Comparison of ENCODE assay signal across 14 cellular contexts in the genomic region with DNA sequence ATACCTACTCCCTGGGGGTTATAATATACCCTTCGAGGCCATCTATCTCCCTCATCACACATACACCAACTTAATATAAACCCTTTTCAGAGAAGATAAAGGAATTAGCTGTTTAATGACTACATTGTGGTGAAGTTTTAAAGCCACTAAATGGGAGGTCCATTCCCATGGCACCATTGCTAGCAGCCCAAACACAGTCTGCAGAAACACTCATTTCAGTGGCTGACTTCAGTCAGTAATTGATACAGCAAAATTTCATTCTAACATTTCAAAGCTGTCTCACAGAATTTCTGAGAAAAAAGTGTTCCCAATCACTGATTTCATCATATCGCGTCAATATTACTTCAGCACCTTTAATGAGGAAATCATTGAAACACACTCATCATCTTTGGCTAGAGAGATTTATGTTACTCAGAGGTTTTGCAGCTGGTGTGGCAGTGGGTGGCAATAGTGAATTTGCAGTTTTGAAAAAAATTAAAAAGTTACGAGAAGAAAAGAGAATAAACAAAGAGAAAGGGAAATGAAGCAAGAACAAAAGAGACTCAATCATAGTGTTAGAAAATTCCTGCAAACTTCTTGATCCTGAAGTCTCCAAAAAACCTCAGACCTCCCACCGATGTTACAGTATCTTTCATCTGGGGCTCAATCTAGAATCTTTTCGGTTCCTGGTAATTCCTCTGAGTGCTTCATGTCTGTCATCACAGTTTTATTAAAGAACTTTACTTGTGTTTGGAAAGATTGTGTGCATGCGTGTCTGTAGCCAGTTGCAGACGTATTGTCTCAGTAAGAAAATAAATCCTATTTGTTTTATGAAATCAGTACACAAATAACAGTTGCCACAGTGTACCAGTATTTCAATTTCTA.
A peak's percentile ranks its signal among the peaks of the same experiment; 100 is the strongest.
DNase-seq lines count a peak whose midpoint lies in the region; ATAC-seq and TF ChIP-seq lines count a peak whose summit lies in the region.
"Had no signal": no experiment of that assay in that cellular context is flagged by ENCODE, and none has a peak within 500 bp of the region (broad histone marks: within the 10 kb centered on the region; RNA-seq: fewer than 3 reads in every experiment).

No MANE protein-coding gene starts in this region.

- no peaks in the 10 kb centered on the region for H3K27me3 Mint-ChIP-seq in activated naive CD8-positive, alpha-beta T cell treated with anti-CD3 and anti-CD28 coated beads for 36 hours

- no peaks in the 10 kb centered on the region for H3K9me3 Mint-ChIP-seq in activated naive CD8-positive, alpha-beta T cell treated with anti-CD3 and anti-CD28 coated beads for 36 hours
- H3K9me3 Mint-ChIP-seq: activated T-cell treated with anti-CD3 and anti-CD28 coated beads, Interleukin-2, amount 50 U/mL, for 4 hours had no signal

- TF ChIP-seq CTCF in liver (IDR thresholded peaks at IDR 0.05; ENCODE audit: low read depth, low read length, missing input control) = no peak

- WGBS in liver = 76% methylated on average over 8 of the region's 8 CpGs

- peak in 1 of 2 donors; percentile 24 for TF ChIP-seq RAD21 in liver (IDR thresholded peaks at IDR 0.05)

- H3K36me3 Mint-ChIP-seq in activated naive CD8-positive, alpha-beta T cell treated with anti-CD3 and anti-CD28 coated beads for 36 hours = peaks cover 48% of the 10 kb centered on the region

- peaks cover 1 to 6% (median 3%) of the 10 kb centered on the region in 4 donors for H3K4me1 ChIP-seq in liver (ENCODE audit: control insufficient read depth in 4 of 4, insufficient read depth in 4 of 4, low read length in 3 of 4)
- H3K4me1 ChIP-seq: breast epithelium, testis had no signal

- no peak overlapping the region for H3K27ac ChIP-seq in liver (ENCODE audit: low read depth in 1 of 2, low read length in 2 of 2)
- H3K27ac ChIP-seq: breast epithelium, testis had no signal

- H3K27me3 ChIP-seq in liver (ENCODE audit: control insufficient read depth in 4 of 4, insufficient read depth in 4 of 4, low read length in 3 of 4) = no peaks in the 10 kb centered on the region
- H3K27me3 ChIP-seq: breast epithelium, MG63, testis had no signal

- H3K36me3 ChIP-seq in liver (ENCODE audit: control insufficient read depth in 4 of 4, insufficient read depth in 3 of 4, low read depth in 1 of 4, low read length in 3 of 4) = peaks cover 0 to 6% (median 3%) of the 10 kb centered on the region in 4 donors

- no peaks in the 10 kb centered on the region for H3K9me3 ChIP-seq in liver (ENCODE audit: control insufficient read depth in 4 of 4, low read length in 3 of 4)
- H3K9me3 ChIP-seq: breast epithelium, MG63, testis had no signal

- no peak overlapping the region for H3K4me3 ChIP-seq in liver (ENCODE audit: low read depth in 1 of 3, low read length in 3 of 3)
- H3K4me3 ChIP-seq: breast epithelium, MG63, testis had no signal

- H3K9ac ChIP-seq in liver (ENCODE audit: low read depth in 1 of 2, low read length in 2 of 2) = no peak overlapping the region

- ATAC-seq in HG03135 (IDR thresholded peaks at IDR 0.05; ENCODE audit: unreplicated experiment) (no peak), HG03159 (IDR thresholded peaks at IDR 0.05; ENCODE audit: unreplicated experiment) (no peak)
- ATAC-seq: WTC11 had no signal

- H3K27ac Mint-ChIP-seq in activated naive CD8-positive, alpha-beta T cell treated with anti-CD3 and anti-CD28 coated beads for 36 hours = peak overlapping the region; percentile 46
- H3K27ac Mint-ChIP-seq: WTC11 had no signal

- peak; percentile 52 for DNase-seq in CD1c-positive myeloid dendritic cell (ENCODE audit: extremely low spot score)
- DNase-seq in LHCN-M2 (ENCODE audit: low read depth) = peak; percentile 89
- DNase-seq in activated naive CD8-positive, alpha-beta T cell treated with anti-CD3 and anti-CD28 coated beads for 36 hours = no peak
- no peak for DNase-seq in pons (ENCODE audit: low spot score)
- no peak for DNase-seq in HT-29 (ENCODE audit: low spot score)
- DNase-seq: activated T-cell treated with anti-CD3 and anti-CD28 coated beads, Interleukin-2, amount 50 U/mL, for 4 hours; MG63; NCI-H226; testis had no signal

- H3K4me3 Mint-ChIP-seq in activated naive CD8-positive, alpha-beta T cell treated with anti-CD3 and anti-CD28 coated beads for 36 hours = no peak overlapping the region
- H3K4me3 Mint-ChIP-seq: activated T-cell treated with anti-CD3 and anti-CD28 coated beads, Interleukin-2, amount 50 U/mL, for 4 hours; WTC11 had no signal

- H3K4me1 Mint-ChIP-seq in activated naive CD8-positive, alpha-beta T cell treated with anti-CD3 and anti-CD28 coated beads for 36 hours = peaks cover 35% of the 10 kb centered on the region

TF ChIP-seq in liver, 16 proteins besides CTCF, POLR2A, EP300 and RAD21:
- TF ChIP-seq YY1 (IDR thresholded peaks at IDR 0.05) (no peak), JUND (IDR thresholded peaks at IDR 0.05) (peak in 1 of 2 donors; percentile 20), RXRA (IDR thresholded peaks at IDR 0.05) (peak in 1 of 2 donors; percentile 21), HNF4A (conservative IDR thresholded peaks at IDR 0.05) (peak in 1 of 2 donors; percentile 6)
- TF ChIP-seq, protein P1, sequence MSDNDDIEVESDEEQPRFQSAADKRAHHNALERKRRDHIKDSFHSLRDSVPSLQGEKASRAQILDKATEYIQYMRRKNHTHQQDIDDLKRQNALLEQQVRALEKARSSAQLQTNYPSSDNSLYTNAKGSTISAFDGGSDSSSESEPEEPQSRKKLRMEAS (IDR thresholded peaks at IDR 0.05) = no peak
- TF ChIP-seq, protein P2, sequence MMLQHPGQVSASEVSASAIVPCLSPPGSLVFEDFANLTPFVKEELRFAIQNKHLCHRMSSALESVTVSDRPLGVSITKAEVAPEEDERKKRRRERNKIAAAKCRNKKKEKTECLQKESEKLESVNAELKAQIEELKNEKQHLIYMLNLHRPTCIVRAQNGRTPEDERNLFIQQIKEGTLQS (IDR thresholded peaks at IDR 0.05) = peak; percentile 71

Comparison
In these comparisons a context has a peak if more than half of its experiments do, and no peak if none do; other contexts are left out.
1. DNase-seq: peak in CD1c-positive myeloid dendritic cell (single experiment) and LHCN-M2 (single experiment); none in activated naive CD8-positive, alpha-beta T cell treated with anti-CD3 and anti-CD28 coated beads for 36 hours (single experiment), pons (single experiment) and HT-29 (single experiment).